ENCODE assay signal across 10 cellular contexts in genomic region chr15:64754663-64755426, GRCh38. TPM values are rescaled to one million over a fixed set of nuclear protein-coding genes. Genes with fewer than 3 reads are reported as not detected.
DNase-seq lines count a peak whose midpoint lies in the region; ATAC-seq and TF ChIP-seq lines count a peak whose summit lies in the region.
"Had no signal": no experiment of that assay in that cellular context is flagged by ENCODE, and none has a peak within 500 bp of the region (broad histone marks: within the 10 kb centered on the region; RNA-seq: fewer than 3 reads in every experiment).

No MANE protein-coding gene starts in this region.

- intact Hi-C loops in esophagus muscularis mucosa (cut with DNase I): no loop called here
- intact Hi-C loops in transverse colon (cut with DNase I; ENCODE audit: low total_unique reads): no loop called here

- POLR2A ChIA-PET in CD8-positive, alpha-beta memory T cell (lab: Charles Lee): no interaction called here

- H3K4me3 Mint-ChIP-seq in CD8-positive, alpha-beta memory T cell: no peak overlapping the region
- H3K4me3 Mint-ChIP-seq: activated naive CD4-positive, alpha-beta T cell treated with anti-CD3 and anti-CD28 coated beads for 36 hours had no signal

- peaks cover 48 to 96% (median 87%) of the 10 kb centered on the region in 4 donors for H3K4me1 ChIP-seq in esophagus muscularis mucosa
- peaks cover 0 to 5% (median 2%) of the 10 kb centered on the region in 4 donors for H3K4me1 ChIP-seq in transverse colon
- H3K4me1 ChIP-seq in CD8-positive, alpha-beta memory T cell (ENCODE audit: insufficient read depth, low read length): no peaks in the 10 kb centered on the region

- H3K27ac Mint-ChIP-seq in CD8-positive, alpha-beta memory T cell: no peak overlapping the region
- H3K27ac Mint-ChIP-seq: activated naive CD4-positive, alpha-beta T cell treated with anti-CD3 and anti-CD28 coated beads for 36 hours had no signal

- H3K9me3 ChIP-seq in esophagus muscularis mucosa (no peaks in the 10 kb centered on the region), transverse colon (no peaks in the 10 kb centered on the region)
- H3K9me3 ChIP-seq in CD8-positive, alpha-beta memory T cell (ENCODE audit: low read length): no peaks in the 10 kb centered on the region

- no peak for TF ChIP-seq CTCF in esophagus muscularis mucosa (IDR thresholded peaks at IDR 0.05)
- no peak for TF ChIP-seq CTCF in transverse colon (IDR thresholded peaks at IDR 0.05)

- DNase-seq in esophagus muscularis mucosa (ENCODE audit: extremely low spot score) (no peak), transverse colon (no peak), EL (no peak)
- DNase-seq in CD8-positive, alpha-beta memory T cell: no peak
- DNase-seq: activated CD4-positive, alpha-beta T cell treated with anti-CD3 and anti-CD28 coated beads for 4 hours; activated naive CD4-positive, alpha-beta T cell treated with anti-CD3 and anti-CD28 coated beads for 36 hours; NCI-H524 had no signal

- CTCF ChIA-PET in CD8-positive, alpha-beta memory T cell (lab: Charles Lee): no interaction called here

- TF ChIP-seq EP300 in esophagus muscularis mucosa (IDR thresholded peaks at IDR 0.05) (no peak), transverse colon (IDR thresholded peaks at IDR 0.05; ENCODE audit: low read depth) (no peak)

- in situ Hi-C loops in transverse colon (cut with MboI; ENCODE audit: low pct_ligation_motif_present in 1 of 4, low pct_unique_long_range_greater_than_20kb in 1 of 4, low sequenced_read_pairs in 3 of 4): no loop called here

- H3K4me3 ChIP-seq in esophagus muscularis mucosa (no peak overlapping the region), transverse colon (no peak overlapping the region)
- no peak overlapping the region for H3K4me3 ChIP-seq in CD8-positive, alpha-beta memory T cell (ENCODE audit: low read length)

- 79% methylated on average over 14 of the region's 14 CpGs for WGBS in esophagus muscularis mucosa
- 42 to 62% methylated on average over 2 to 14 of the region's 14 CpGs for WGBS in transverse colon (ENCODE audit: low coverage in 1 of 2), 2 donors

- peak overlapping the region; percentile 84 to 93 (median 88) for H3K27ac ChIP-seq in esophagus muscularis mucosa (replicated peaks in 1 of 4)
- H3K27ac ChIP-seq in transverse colon: peak overlapping the region; percentile 10 to 62 (median 39)
- H3K27ac ChIP-seq in CD8-positive, alpha-beta memory T cell (ENCODE audit: low read depth, low read length): no peak overlapping the region

- H3K27me3 Mint-ChIP-seq in CD8-positive, alpha-beta memory T cell: peaks cover 0 to 19% of the 10 kb centered on the region in 2 donors

- H3K27me3 ChIP-seq in esophagus muscularis mucosa: no peaks in the 10 kb centered on the region
- H3K27me3 ChIP-seq in transverse colon: no peaks in the 10 kb centered on the region
- no peaks in the 10 kb centered on the region for H3K27me3 ChIP-seq in CD8-positive, alpha-beta memory T cell (ENCODE audit: insufficient read depth, low read length, poor library complexity, severe bottlenecking)

- H3K4me1 Mint-ChIP-seq in CD8-positive, alpha-beta memory T cell: no peaks in the 10 kb centered on the region

- ATAC-seq in GM19351 (IDR thresholded peaks at IDR 0.05; ENCODE audit: unreplicated experiment) (peak; percentile 61), HG03103 (IDR thresholded peaks at IDR 0.05; ENCODE audit: low read depth, unreplicated experiment) (peak; percentile 43), HG02571 (IDR thresholded peaks at IDR 0.05; ENCODE audit: unreplicated experiment) (no peak)

- H3K36me3 Mint-ChIP-seq in CD8-positive, alpha-beta memory T cell: no peaks in the 10 kb centered on the region

- no peak for TF ChIP-seq POLR2A in esophagus muscularis mucosa (IDR thresholded peaks at IDR 0.05; ENCODE audit: low read depth)
- no peak for TF ChIP-seq POLR2A in transverse colon (IDR thresholded peaks at IDR 0.05)

- no peaks in the 10 kb centered on the region for H3K36me3 ChIP-seq in esophagus muscularis mucosa
- H3K36me3 ChIP-seq in transverse colon: no peaks in the 10 kb centered on the region
- no peaks in the 10 kb centered on the region for H3K36me3 ChIP-seq in CD8-positive, alpha-beta memory T cell (ENCODE audit: insufficient read depth, low read length)

- H3K9me3 Mint-ChIP-seq in CD8-positive, alpha-beta memory T cell: no peaks in the 10 kb centered on the region
- H3K9me3 Mint-ChIP-seq: activated naive CD4-positive, alpha-beta T cell treated with anti-CD3 and anti-CD28 coated beads for 36 hours had no signal

RNA-seq across cellular contexts. Expression of gene RBPMS2, which starts 20.5 kb away (rescaled TPM):
- total RNA-seq in esophagus muscularis mucosa (10 to 100 TPM; 27.2 to 64.1 (median 45.4) TPM), transverse colon (10 to 100 TPM in 2 of 4 donors, 1 to 10 TPM in 2; 4.4 to 27.7 (median 11.5) TPM)
- not detected for total RNA-seq in CD8-positive, alpha-beta memory T cell
- not detected for polyA plus RNA-seq in CD8-positive, alpha-beta memory T cell
- total RNA-seq: activated naive CD4-positive, alpha-beta T cell treated with anti-CD3 and anti-CD28 coated beads for 36 hours had no signal

Comparison
In these comparisons a context has a peak if more than half of its experiments do, and no peak if none do; other contexts are left out.
1. RNA of gene RBPMS2, which starts 20.5 kb away (total RNA-seq): 27.2 to 64.1 TPM in esophagus muscularis mucosa and 4.4 to 27.7 TPM in transverse colon; not detected in CD8-positive, alpha-beta memory T cell; every median in the first group is over 4 times any median in the second.